8 cellular contexts compared by ENCODE assay signal in the genomic region with DNA sequence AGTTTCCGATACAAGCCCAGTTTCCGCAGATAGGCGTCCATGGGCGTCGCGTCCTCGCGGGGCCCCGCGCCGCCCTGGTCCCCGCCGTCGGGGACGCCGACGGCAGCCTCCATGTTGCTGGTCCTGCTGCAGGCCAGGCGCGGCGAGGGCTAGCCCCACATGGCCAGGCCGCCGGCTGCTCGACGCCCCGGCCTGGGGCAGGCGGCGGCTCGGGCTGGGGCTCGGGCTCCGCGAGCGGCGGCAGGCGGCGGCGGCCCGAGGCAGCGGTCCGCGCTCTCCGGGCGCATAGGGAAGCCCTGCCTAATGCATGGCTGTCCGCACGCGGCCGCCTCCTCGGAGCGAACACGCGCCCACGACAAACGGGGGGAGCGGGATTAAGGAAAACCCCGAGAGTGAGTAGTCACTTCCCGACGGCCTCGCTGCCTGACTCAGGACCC. TPM values are rescaled to one million over a fixed set of nuclear protein-coding genes. Genes with fewer than 3 reads are reported as not detected.
DNase-seq lines count a peak whose midpoint lies in the region; ATAC-seq, FAIRE-seq and TF ChIP-seq lines count a peak whose summit lies in the region.
"Not testable (repeated sequence)": the region's sequence is repeated elsewhere in the genome, so short reads cannot be mapped to it uniquely, and the experiment has no call there.

No MANE protein-coding gene starts in this region.

- H3F3A ChIP-seq in SU-DHL-6 (ENCODE audit: insufficient read depth) = not testable (repeated sequence)

- H3K9me2 ChIP-seq in SU-DHL-6 (replicated peaks; ENCODE audit: insufficient read depth, low read length) = not testable (repeated sequence)

- H3K4me3 Mint-ChIP-seq in nephron progenitor cell = peak overlapping the region; percentile 88
- peak overlapping the region; percentile 97 for H3K4me3 Mint-ChIP-seq in type B pancreatic cell

- CTCF ChIA-PET in K562 (lab: Yijun Ruan, JAX; ENCODE audit: low intra/inter-chr PET ratio) = not testable (repeated sequence)

- H4K20me1 ChIP-seq in SU-DHL-6 (ENCODE audit: low read depth, low read length); K562 (replicated peaks; ENCODE audit: control insufficient read depth, insufficient read depth, low read length): not testable (repeated sequence)

- TF ChIP-seq RAD21 in K562 (CRISPR knock-in tag; conservative IDR thresholded peaks at IDR 0.05 in 1 of 2, IDR thresholded peaks at IDR 0.05 in 1 of 2) = not testable (repeated sequence)

- H3K9me1 ChIP-seq in K562 (ENCODE audit: control insufficient read depth, insufficient read depth, low read length) = not testable (repeated sequence)

- intact Hi-C loops in K562 (cut with micrococcal nuclease) = loop anchor here (2.0 kb wide), 2 partner anchors 21 to 81 kb away; partner anchors contain the start of genes ABCE1 and ANAPC10

- H3K4me3 ChIP-seq in HUES64 (ENCODE audit: low read length) (peak overlapping the region; percentile 94), SU-DHL-6 (ENCODE audit: insufficient read depth, low read length, poor library complexity, severe bottlenecking) (peak overlapping the region; percentile 88), K562 (peak overlapping the region; percentile 75), cardiac muscle cell (peak overlapping the region; percentile 90)

- H3K4me2 ChIP-seq in SU-DHL-6 (ENCODE audit: low read depth, low read length, poor library complexity, severe bottlenecking) (peak overlapping the region; percentile 75), K562 (ENCODE audit: insufficient read depth, low read length) (peak overlapping the region; percentile 98; the same call in 1 of the 2 replicates)

- ATAC-seq in GM21737 (IDR thresholded peaks at IDR 0.05; ENCODE audit: unreplicated experiment) (peak; percentile 16), K562 (peak; percentile 30)

- H3K27me3 ChIP-seq in HUES64 (ENCODE audit: insufficient read depth, low read length); SU-DHL-6 (ENCODE audit: low read length); K562 (ENCODE audit: control insufficient read depth in 2 of 2, insufficient read depth in 2 of 2, low read length in 2 of 2); cardiac muscle cell: not testable (repeated sequence)

- TF ChIP-seq POLR2A in K562 (conservative IDR thresholded peaks at IDR 0.05) = not testable (repeated sequence)

- H3K9me3 Mint-ChIP-seq in nephron progenitor cell, type B pancreatic cell: not testable (repeated sequence)

- H3K9me3 ChIP-seq in HUES64 (ENCODE audit: insufficient read depth, low read depth, low read length); SU-DHL-6 (ENCODE audit: insufficient read depth, low read length); K562 (replicated peaks; ENCODE audit: control insufficient read depth, insufficient read depth, low read depth, low read length); cardiac muscle cell (ENCODE audit: low read depth): not testable (repeated sequence)

- H3K27ac ChIP-seq in HUES64 (ENCODE audit: low read depth, low read length) (peak overlapping the region; percentile 79), SU-DHL-6 (ENCODE audit: low read depth, low read length) (peak overlapping the region; percentile 91), K562 (ENCODE audit: extremely low read depth, low read depth, low read length) (peak overlapping the region; percentile 97), cardiac muscle cell (peak overlapping the region; percentile 94)

- in situ Hi-C loops in K562 (cut with MboI) = not testable (repeated sequence)

- not testable (repeated sequence) for H3K27me3 Mint-ChIP-seq in nephron progenitor cell (ENCODE audit: low read depth, poor library complexity); type B pancreatic cell

- POLR2A ChIA-PET in K562 (lab: Yijun Ruan, JAX) = not testable (repeated sequence)

- not testable (repeated sequence) for FAIRE-seq in K562 (lab: Jason Lieb, UNC)

- not testable (repeated sequence) for H2AFZ ChIP-seq in SU-DHL-6 (ENCODE audit: low read depth, low read length, severe bottlenecking)
- H2AFZ ChIP-seq in K562 (ENCODE audit: low read depth, low read length) = peak overlapping the region; percentile 87

- peak overlapping the region; percentile 89 for H3K9ac ChIP-seq in HUES64 (ENCODE audit: low read depth, low read length)
- H3K9ac ChIP-seq in SU-DHL-6 (ENCODE audit: low read length) = peak overlapping the region; percentile 82
- H3K9ac ChIP-seq in K562 (ENCODE audit: insufficient read depth in 1 of 2, low read depth in 2 of 2, low read length in 2 of 2) = peak overlapping the region; percentile 96 to 98

- not testable (repeated sequence) for H3K36me3 Mint-ChIP-seq in nephron progenitor cell (ENCODE audit: low read depth); type B pancreatic cell

- peak; percentile 14 for DNase-seq in GM10266 (ENCODE audit: extremely low spot score)
- peak in 1 of 4 experiments; percentile 25 for DNase-seq in K562 (ENCODE audit: extremely low read depth in 1 of 4, low spot score in 3 of 4)
- DNase-seq in cardiac muscle cell (ENCODE audit: low read depth in 1 of 2, low spot score in 1 of 2) = peak; percentile 48 to 65
- DNase-seq in nephron progenitor cell = peak; percentile 55
- DNase-seq in type B pancreatic cell (ENCODE audit: extremely low spot score, unreplicated experiment) = peak; percentile 70

- not testable (repeated sequence) for H3K36me3 ChIP-seq in HUES64 (ENCODE audit: insufficient read depth, low read length); SU-DHL-6 (ENCODE audit: low read length); cardiac muscle cell
- H3K36me3 ChIP-seq in K562 (ENCODE audit: control insufficient read depth, insufficient read depth, low read length) = peaks cover 13% of the 10 kb centered on the region; the same call in 2 of the 3 replicates

- BruUV-seq in K562 (replicated peaks; lab: Mats Ljungman, UMichigan) = not testable (repeated sequence)

- not testable (repeated sequence) for H3K27ac Mint-ChIP-seq in nephron progenitor cell
- H3K27ac Mint-ChIP-seq in type B pancreatic cell = peak overlapping the region; percentile 95

- under 1% methylated on average over 57 of the region's 57 CpGs for WGBS in HUES64
- WGBS in K562 (ENCODE audit: insufficient coverage, low coverage, missing lambda C conversion rate) = 1% methylated on average over 17 of the region's 57 CpGs

- TF ChIP-seq CTCF in GM10266 (IDR thresholded peaks at IDR 0.05; ENCODE audit: control insufficient read depth, insufficient read depth, low read depth, missing control alignments); SU-DHL-6 (IDR thresholded peaks at IDR 0.05; ENCODE audit: insufficient read depth, low read length, poor library complexity, severe bottlenecking); K562 (IDR thresholded peaks at IDR 0.05 in 2 of 3, conservative IDR thresholded peaks at IDR 0.05 in 1 of 3; ENCODE audit: insufficient read depth in 2 of 3, low read depth in 1 of 3, low read length in 3 of 3); cardiac muscle cell (IDR thresholded peaks at IDR 0.05; ENCODE audit: low read depth, low read length); nephron progenitor cell (IDR thresholded peaks at IDR 0.05); type B pancreatic cell (conservative IDR thresholded peaks at IDR 0.05): not testable (repeated sequence)

- H3K4me1 ChIP-seq in HUES64 (ENCODE audit: insufficient read depth, low read length) (peaks cover 17% of the 10 kb centered on the region; the same call in 1 of the 2 replicates), K562 (replicated peaks in 1 of 2; ENCODE audit: control insufficient read depth in 2 of 2, insufficient read depth in 2 of 2, low read length in 2 of 2) (peaks cover 15 to 26% of the 10 kb centered on the region in 2 experiments), cardiac muscle cell (ENCODE audit: low read depth) (peaks cover 24% of the 10 kb centered on the region)

- H3K79me2 ChIP-seq in SU-DHL-6 (ENCODE audit: insufficient read depth, low read length) = peaks cover 46% of the 10 kb centered on the region
- peaks cover 58% of the 10 kb centered on the region for H3K79me2 ChIP-seq in K562 (ENCODE audit: control insufficient read depth, insufficient read depth, low read length)

- TF ChIP-seq EP300 in K562 (IDR thresholded peaks at IDR 0.05; ENCODE audit: low read length) = not testable (repeated sequence)

- H3K4me1 Mint-ChIP-seq in nephron progenitor cell = peaks cover 46% of the 10 kb centered on the region
- peaks cover 23% of the 10 kb centered on the region for H3K4me1 Mint-ChIP-seq in type B pancreatic cell (ENCODE audit: unreplicated experiment)

RNA-seq across cellular contexts. Expression of gene OTUD4, which starts 0.5 kb away (rescaled TPM):
- polyA plus RNA-seq in HUES64 (2013, experiment 1 of 2) = 28.0 TPM
- 26.2 TPM for polyA plus RNA-seq in HUES64 (2013, experiment 2 of 2)
- total RNA-seq in K562 (2011; cell fraction: chromatin; rRNA removed; ENCODE audit: low replicate concordance) = 40.1 and 136 TPM in 2 replicates
- total RNA-seq in K562 (2011; cell fraction: nucleolus; rRNA removed) = 25.3 and 32.8 TPM in 2 replicates
- total RNA-seq in K562 (2011; cell fraction: nucleoplasm; rRNA removed) = 54.3 and 78.7 TPM in 2 replicates
- total RNA-seq in K562 (2014; rRNA removed) = 9.1 and 12.0 TPM in 2 replicates
- 29.0 and 38.0 TPM in 2 replicates for total RNA-seq in K562 (2014; rRNA removed; fragmentation: Illumina TruSeq; extraction: Trizol)
- 21.7 and 25.8 TPM in 2 replicates for total RNA-seq in K562 (2015; rRNA removed; fragmentation: Illumina TruSeq; extraction: Trizol)
- total RNA-seq in K562 (2021) = 25.7 and 27.5 TPM in 2 replicates
- 20.4 and 24.8 TPM in 2 replicates for polyA plus RNA-seq in K562 (2011; rRNA removed)
- polyA plus RNA-seq in K562 (2011; cell fraction: cytosol; rRNA removed) = 8.4 and 12.1 TPM in 2 replicates
- polyA plus RNA-seq in K562 (2011; cell fraction: nucleus; rRNA removed) = 37.6 and 42.9 TPM in 2 replicates
- polyA plus RNA-seq in K562 (2012) = 9.9 and 13.5 TPM in 2 replicates
- polyA plus RNA-seq in K562 (2014; fragmentation: Illumina TruSeq; extraction: Trizol) = 21.2 and 26.3 TPM in 2 replicates
- 1 to 10 TPM; 4.2 to 8.2 TPM for polyA plus RNA-seq in K562 (2014; fragmentation: Nextera tagmentation; extraction: Ambion mirVana)
- 13.4 and 15.0 TPM in 2 replicates for polyA plus RNA-seq in K562 (2014; rRNA removed)
- 44.4 and 50.5 TPM in 2 replicates for polyA minus RNA-seq in K562 (2011; rRNA and poly(A)+ RNA removed)
- polyA minus RNA-seq in K562 (2011; cell fraction: cytosol; rRNA and poly(A)+ RNA removed) = 16.4 and 17.5 TPM in 2 replicates
- 40.0 and 66.3 TPM in 2 replicates for polyA minus RNA-seq in K562 (2011; cell fraction: nucleus; rRNA and poly(A)+ RNA removed)
- 14.9 and 26.4 TPM in 2 replicates for total RNA-seq in cardiac muscle cell
- 22.9 and 38.8 TPM in 2 replicates for polyA plus RNA-seq in cardiac muscle cell
- 38.8 and 39.0 TPM in 2 replicates for total RNA-seq in type B pancreatic cell (ENCODE audit: low replicate concordance)
